Comparison of ENCODE assay signal across 1 cellular context in genomic region chr13:112714772-112715569, GRCh38.
A peak's percentile ranks its signal among the peaks of the same experiment; 100 is the strongest.
TF ChIP-seq lines count a peak whose summit lies in the region.

No MANE protein-coding gene starts in this region.

TF ChIP-seq in HepG2, 621 proteins besides CTCF, POLR2A, EP300 and RAD21 (continues in another document):
- TF ChIP-seq NAIF1 (CRISPR knock-in tag; IDR thresholded peaks at IDR 0.05; ENCODE audit: borderline replicate concordance) (no peak), ASH2L (IDR thresholded peaks at IDR 0.05; ENCODE audit: insufficient read length, low read depth, low read length) (peak; percentile 41), NCOA2 (CRISPR knock-in tag; IDR thresholded peaks at IDR 0.05) (peak; percentile 40; the same call in 1 of the 2 replicates), ZBTB7B (CRISPR knock-in tag; IDR thresholded peaks at IDR 0.05) (0 out of 2 replicates have a peak, but pooled peaks have one; percentile 38), TBX2 (CRISPR knock-in tag; IDR thresholded peaks at IDR 0.05; ENCODE audit: borderline replicate concordance) (peak; percentile 40; the same call in 1 of the 2 replicates), THRA (CRISPR knock-in tag; IDR thresholded peaks at IDR 0.05; ENCODE audit: borderline replicate concordance) (peak; percentile 32; the same call in 1 of the 2 replicates), ESRRA (CRISPR knock-in tag; IDR thresholded peaks at IDR 0.05; ENCODE audit: low read depth) (0 out of 2 replicates have a peak, but pooled peaks have one; percentile 55), ZNF570 (CRISPR knock-in tag; IDR thresholded peaks at IDR 0.05; ENCODE audit: borderline replicate concordance) (no peak), RARA (CRISPR knock-in tag; IDR thresholded peaks at IDR 0.05) (0 out of 2 replicates have a peak, but pooled peaks have one; percentile 8), SALL1 (CRISPR knock-in tag; IDR thresholded peaks at IDR 0.05) (peak; percentile 22; the same call in 1 of the 2 replicates), MZF1 (CRISPR knock-in tag; IDR thresholded peaks at IDR 0.05; ENCODE audit: borderline replicate concordance) (no peak), KDM1A (CRISPR knock-in tag; IDR thresholded peaks at IDR 0.05) (peak; percentile 45; the same call in 1 of the 2 replicates), KDM2A (CRISPR knock-in tag; IDR thresholded peaks at IDR 0.05; ENCODE audit: borderline replicate concordance, low read depth) (0 out of 2 replicates have a peak, but pooled peaks have one; percentile 31), GPN1 (CRISPR knock-in tag; IDR thresholded peaks at IDR 0.05; ENCODE audit: borderline replicate concordance) (no peak), GATAD1 (CRISPR knock-in tag; IDR thresholded peaks at IDR 0.05) (peak; percentile 42; the same call in 1 of the 2 replicates), ERF (CRISPR knock-in tag; IDR thresholded peaks at IDR 0.05) (0 out of 2 replicates have a peak, but pooled peaks have one; percentile 29), BCL6 (CRISPR knock-in tag; IDR thresholded peaks at IDR 0.05) (peak; percentile 47), ZNF619 (CRISPR knock-in tag; IDR thresholded peaks at IDR 0.05) (no peak), MIXL1 (CRISPR knock-in tag; IDR thresholded peaks at IDR 0.05) (peak; percentile 60; the same call in 1 of the 2 replicates), SOX13 (IDR thresholded peaks at IDR 0.05) (0 out of 2 replicates have a peak, but pooled peaks have one; percentile 21), SOX13 (CRISPR knock-in tag; conservative IDR thresholded peaks at IDR 0.05 in 1 of 2, IDR thresholded peaks at IDR 0.05 in 1 of 2) (peak in 1 of 2 experiments; percentile 35; a peak in 1 of 4 replicates), FOXA3 (CRISPR knock-in tag; IDR thresholded peaks at IDR 0.05) (peak; percentile 55), FOSL1 (CRISPR knock-in tag; IDR thresholded peaks at IDR 0.05; ENCODE audit: borderline replicate concordance) (peak; percentile 53; the same call in 1 of the 2 replicates), TRIM24 (CRISPR knock-in tag; IDR thresholded peaks at IDR 0.05) (peak; percentile 82), ZNF281 (CRISPR knock-in tag; IDR thresholded peaks at IDR 0.05; ENCODE audit: borderline replicate concordance) (0 out of 2 replicates have a peak, but pooled peaks have one; percentile 30), JUN (CRISPR knock-in tag; IDR thresholded peaks at IDR 0.05) (peak; percentile 67; the same call in 1 of the 2 replicates), ZNF280D (CRISPR knock-in tag; IDR thresholded peaks at IDR 0.05) (peak; percentile 97), ZMYM2 (CRISPR knock-in tag; IDR thresholded peaks at IDR 0.05) (peak; percentile 64; the same call in 1 of the 2 replicates), DRAP1 (CRISPR knock-in tag; IDR thresholded peaks at IDR 0.05) (no peak), ZGPAT (CRISPR knock-in tag; IDR thresholded peaks at IDR 0.05) (peak; percentile 50; the same call in 1 of the 2 replicates), SAP130 (CRISPR knock-in tag; IDR thresholded peaks at IDR 0.05; ENCODE audit: low read depth) (peak; percentile 69), NFE2L1 (CRISPR knock-in tag; IDR thresholded peaks at IDR 0.05; ENCODE audit: borderline replicate concordance) (no peak), ZNF230 (CRISPR knock-in tag; IDR thresholded peaks at IDR 0.05) (no peak), ZBTB38 (CRISPR knock-in tag; IDR thresholded peaks at IDR 0.05) (peak; percentile 52; the same call in 1 of the 2 replicates), PAF1 (CRISPR knock-in tag; IDR thresholded peaks at IDR 0.05) (no peak), RXRB (CRISPR knock-in tag; IDR thresholded peaks at IDR 0.05; ENCODE audit: borderline replicate concordance) (peak; percentile 59; the same call in 1 of the 2 replicates), SOX6 (IDR thresholded peaks at IDR 0.05) (no peak), SOX6 (CRISPR knock-in tag; IDR thresholded peaks at IDR 0.05) (peak; percentile 28; the same call in 1 of the 2 replicates), MYC (CRISPR knock-in tag; IDR thresholded peaks at IDR 0.05; ENCODE audit: borderline replicate concordance) (no peak), TEAD3 (CRISPR knock-in tag; optimal IDR thresholded peaks at IDR 0.05; ENCODE audit: borderline replicate concordance) (peak; percentile 43), NR2C2 (CRISPR knock-in tag; IDR thresholded peaks at IDR 0.05; ENCODE audit: borderline replicate concordance) (peak; percentile 35; the same call in 1 of the 2 replicates), ZNF430 (CRISPR knock-in tag; IDR thresholded peaks at IDR 0.05) (no peak), MAFF (IDR thresholded peaks at IDR 0.05; ENCODE audit: low read depth, low read length) (0 out of 2 replicates have a peak, but pooled peaks have one; percentile 4), HOXA3 (CRISPR knock-in tag; IDR thresholded peaks at IDR 0.05) (0 out of 2 replicates have a peak, but pooled peaks have one; percentile 23), ZNF331 (CRISPR knock-in tag; IDR thresholded peaks at IDR 0.05) (peak; percentile 49; the same call in 1 of the 2 replicates), ZNF12 (CRISPR knock-in tag; IDR thresholded peaks at IDR 0.05) (peak; percentile 83), HMG20A (CRISPR knock-in tag; IDR thresholded peaks at IDR 0.05; ENCODE audit: borderline replicate concordance) (peak; percentile 29; the same call in 1 of the 2 replicates), ELF3 (CRISPR knock-in tag; IDR thresholded peaks at IDR 0.05) (peak; percentile 60; the same call in 1 of the 2 replicates), ZNF337 (CRISPR knock-in tag; IDR thresholded peaks at IDR 0.05; ENCODE audit: borderline replicate concordance, low read depth) (peak; percentile 100), ARID5B (CRISPR knock-in tag; IDR thresholded peaks at IDR 0.05) (peak; percentile 62; the same call in 1 of the 2 replicates), NR2F6 (IDR thresholded peaks at IDR 0.05) (no peak), NR2F6 (CRISPR knock-in tag; IDR thresholded peaks at IDR 0.05) (0 out of 2 replicates have a peak, but pooled peaks have one; percentile 35), ZNF777 (CRISPR knock-in tag; IDR thresholded peaks at IDR 0.05) (no peak), ZNF253 (CRISPR knock-in tag; IDR thresholded peaks at IDR 0.05; ENCODE audit: borderline replicate concordance) (no peak)
